ENCODE assay signal across 16 cellular contexts in genomic region chr1:95532335-95532734, GRCh38.
DNase-seq lines count a peak whose midpoint lies in the region; ATAC-seq, FAIRE-seq and TF ChIP-seq lines count a peak whose summit lies in the region.
"Had no signal": no experiment of that assay in that cellular context is flagged by ENCODE, and none has a peak within 500 bp of the region (broad histone marks: within the 10 kb centered on the region; RNA-seq: fewer than 3 reads in every experiment).

No MANE protein-coding gene starts in this region.

- TF ChIP-seq POLR2A in H1 (IDR thresholded peaks at IDR 0.05; ENCODE audit: control extremely low read depth in 1 of 2, low read depth in 2 of 2, low read length in 2 of 2), result no peak
- no peak for TF ChIP-seq POLR2A in prostate gland (IDR thresholded peaks at IDR 0.05)

- H3K4me3 ChIP-seq in H1 (ENCODE audit: extremely low read depth in 1 of 4, insufficient read depth in 2 of 4, low read depth in 3 of 4, low read length in 4 of 4) (no peak overlapping the region), kidney (ENCODE audit: low read length in 2 of 2) (no peak overlapping the region), prostate gland (no peak overlapping the region), HAP-1 (no peak overlapping the region)
- H3K4me3 ChIP-seq: SJSA1 had no signal

- ATAC-seq in GM18861 (IDR thresholded peaks at IDR 0.05; ENCODE audit: unreplicated experiment), result no peak

- no peaks in the 10 kb centered on the region for H3K79me1 ChIP-seq in H1 (ENCODE audit: low read depth, low read length)

- POLR2A ChIA-PET in H1 (lab: Charles Lee; ENCODE audit: partially characterized antibody), result no interaction called here

- H2BK5ac ChIP-seq in H1 (ENCODE audit: low read depth, low read length), result no peak overlapping the region

- H4K91ac ChIP-seq in H1 (replicated peaks; ENCODE audit: insufficient read length, low read length), result no peak overlapping the region

- H3K56ac ChIP-seq in H1 (replicated peaks; ENCODE audit: insufficient read length, low read depth, low read length), result no peak overlapping the region

- FAIRE-seq in H1 (lab: Jason Lieb, UNC), result peak; percentile 58
- FAIRE-seq in kidney (lab: Jason Lieb, UNC), result no peak
- FAIRE-seq: D721Med had no signal

- CTCF ChIA-PET in H1 (lab: Charles Lee; ENCODE audit: partially characterized antibody), result interaction anchor here (0.6 to 1.6 kb wide), 4 partner anchors 14 to 81 kb away, joined by 3 to 4 read pairs (median 4); no protein-coding TSS in a partner anchor

- no peak overlapping the region for H2BK120ac ChIP-seq in H1 (replicated peaks; ENCODE audit: low read depth, low read length)

- TF ChIP-seq CTCF in LNCAP (IDR thresholded peaks at IDR 0.05) (0 out of 2 replicates have a peak, but pooled peaks have one; percentile 9), H1 (IDR thresholded peaks at IDR 0.05; ENCODE audit: control extremely low read depth in 1 of 3, insufficient read depth in 1 of 3, low read depth in 1 of 3, low read length in 3 of 3) (peak; percentile 23 to 50 (median 29); a peak in 3 of 4 replicates), kidney (IDR thresholded peaks at IDR 0.05; ENCODE audit: borderline replicate concordance, extremely low read depth, insufficient read depth) (peak; percentile 4), prostate gland (IDR thresholded peaks at IDR 0.05) (no peak)

- TF ChIP-seq RAD21 in H1 (IDR thresholded peaks at IDR 0.05 in 1 of 2, conservative IDR thresholded peaks at IDR 0.05 in 1 of 2; ENCODE audit: low read depth in 2 of 2, low read length in 2 of 2), result peak; percentile 59 to 72

- H2AFZ ChIP-seq in H1 (ENCODE audit: low read length), result peak overlapping the region; percentile 36; the same call in 1 of the 2 replicates

- no peaks in the 10 kb centered on the region for H4K20me1 ChIP-seq in H1 (replicated peaks in 1 of 2; ENCODE audit: control insufficient read depth in 1 of 2, insufficient read depth in 2 of 2, low read length in 2 of 2)

- TF ChIP-seq EP300 in H1 (IDR thresholded peaks at IDR 0.05; ENCODE audit: borderline replicate concordance in 1 of 2, low read depth in 2 of 2, low read length in 2 of 2), result no peak

- H3K9me3 ChIP-seq in H1 (ENCODE audit: insufficient read depth in 2 of 2, low read depth in 1 of 2, low read length in 1 of 2) (no peaks in the 10 kb centered on the region), kidney (ENCODE audit: control insufficient read depth in 1 of 2, low read length in 2 of 2) (no peaks in the 10 kb centered on the region), prostate gland (no peaks in the 10 kb centered on the region), HAP-1 (no peaks in the 10 kb centered on the region)
- H3K9me3 ChIP-seq: SJSA1 had no signal

- no peak overlapping the region for H4K5ac ChIP-seq in H1 (ENCODE audit: insufficient read length, low read depth, low read length)

- H3K27me3 ChIP-seq in H1 (replicated peaks in 1 of 4; ENCODE audit: control insufficient read depth in 3 of 4, extremely low read depth in 1 of 4, insufficient read depth in 3 of 4, low read length in 3 of 4) (no peaks in the 10 kb centered on the region), prostate gland (replicated peaks; ENCODE audit: insufficient read depth) (no peaks in the 10 kb centered on the region), HAP-1 (ENCODE audit: low read depth) (no peaks in the 10 kb centered on the region)
- H3K27me3 ChIP-seq: SJSA1 had no signal

- H3K18ac ChIP-seq in H1 (ENCODE audit: extremely low read depth, low read length), result no peak overlapping the region

- H3K79me2 ChIP-seq in H1 (ENCODE audit: control insufficient read depth in 1 of 2, insufficient read depth in 2 of 2, low read length in 2 of 2), result no peaks in the 10 kb centered on the region

- H2BK20ac ChIP-seq in H1 (ENCODE audit: low read length), result no peak overlapping the region

- no peak overlapping the region for H3K9ac ChIP-seq in H1 (replicated peaks in 1 of 4; ENCODE audit: extremely low read depth in 1 of 4, low read depth in 3 of 4, low read length in 3 of 4)
- H3K9ac ChIP-seq in kidney (ENCODE audit: low read length in 2 of 2), result no peak overlapping the region

- no peak overlapping the region for H2BK15ac ChIP-seq in H1 (ENCODE audit: low read length)

- H2AK5ac ChIP-seq in H1 (ENCODE audit: low read depth, low read length), result no peak overlapping the region

- intact Hi-C loops in kidney (cut with DNase I), result no loop called here
- intact Hi-C loops in prostate gland (cut with DNase I), result no loop called here

- no peaks in the 10 kb centered on the region; the same call in 1 of the 2 replicates for H3K23me2 ChIP-seq in H1 (ENCODE audit: low read depth, low read length)

- H3K23ac ChIP-seq in H1 (ENCODE audit: insufficient read length), result no peak overlapping the region

- H3K4me1 ChIP-seq in H1 (replicated peaks in 1 of 4; ENCODE audit: control insufficient read depth in 3 of 4, insufficient read depth in 4 of 4, low read length in 3 of 4) (no peaks in the 10 kb centered on the region), kidney (ENCODE audit: control insufficient read depth in 1 of 2, insufficient read depth in 1 of 2, low read depth in 1 of 2, low read length in 2 of 2) (no peaks in the 10 kb centered on the region), prostate gland (replicated peaks) (no peaks in the 10 kb centered on the region), HAP-1 (no peaks in the 10 kb centered on the region)

- no peak overlapping the region for H3K4me2 ChIP-seq in H1 (ENCODE audit: insufficient read depth in 1 of 2, low read depth in 2 of 2, low read length in 2 of 2)

- DNase-seq in DMS53 (lab: John Stamatoyannopoulos, UW) (peak; percentile 34), DMS53 treated with DMSO at 0.1 percent for 48 hours (lab: John Stamatoyannopoulos, UW; ENCODE audit: unreplicated experiment) (no peak), H1 (ENCODE audit: low read depth in 1 of 2, low spot score in 2 of 2) (no peak), kidney (no peak), prostate gland (ENCODE audit: low spot score) (no peak), HAP-1 (ENCODE audit: low spot score in 2 of 2) (no peak)
- DNase-seq: CD4-positive, alpha-beta T cell; EL; NCI-H1105 treated with DMSO at 0.1 percent for 48 hours; NCI-H187; NCI-H2171 treated with DMSO at 0.1 percent for 48 hours; NCI-H510A treated with DMSO at 0.1 percent for 48 hours had no signal

- H3K14ac ChIP-seq in H1 (ENCODE audit: insufficient read length), result no peak overlapping the region

- WGBS in H1 (ENCODE audit: extremely low coverage in 1 of 2, insufficient coverage in 1 of 2, insufficient read length in 1 of 2, insufficient replicate concordance in 2 of 2, low coverage in 1 of 2, low lambda C conversion rate in 2 of 2, missing lambda C conversion rate in 1 of 2), 2 experiments, result 75% methylated on average over 1 of the region's 1 CpG; no CpG with 5 or more reads in 1 of the 2 experiments
- 11% methylated on average over 1 of the region's 1 CpG for WGBS in prostate gland

- H2BK12ac ChIP-seq in H1 (ENCODE audit: low read depth, low read length), result no peak overlapping the region

- H3K27ac ChIP-seq in H1 (ENCODE audit: low read depth, low read length) (no peak overlapping the region), kidney (ENCODE audit: low read depth in 2 of 2, low read length in 2 of 2) (no peak overlapping the region), prostate gland (no peak overlapping the region)
- H3K27ac ChIP-seq: SJSA1 had no signal

- in situ Hi-C loops in HAP-1 (cut with MboI; ENCODE audit: low sequenced_read_pairs), result no loop called here

- H3K36me3 ChIP-seq in H1 (ENCODE audit: control insufficient read depth in 2 of 4, insufficient read depth in 4 of 4, low read length in 3 of 4), result no peaks in the 10 kb centered on the region
- H3K36me3 ChIP-seq in kidney (ENCODE audit: control insufficient read depth in 1 of 2, insufficient read depth in 2 of 2, low read length in 2 of 2), result no peaks in the 10 kb centered on the region
- H3K36me3 ChIP-seq in prostate gland, result no peaks in the 10 kb centered on the region
- H3K36me3 ChIP-seq in HAP-1 (replicated peaks), result no peaks in the 10 kb centered on the region
- H3K36me3 ChIP-seq: SJSA1 had no signal

- H3K4ac ChIP-seq in H1 (replicated peaks; ENCODE audit: insufficient read length, low read depth, low read length), result no peak overlapping the region

- H4K8ac ChIP-seq in H1 (ENCODE audit: extremely low read depth, insufficient read depth, low read length), result no peak overlapping the region

TF ChIP-seq in H1, 55 proteins besides CTCF, POLR2A, EP300 and RAD21:
- TF ChIP-seq CHD2 (IDR thresholded peaks at IDR 0.05; ENCODE audit: low read length) (no peak), HDAC6 (IDR thresholded peaks at IDR 0.05; ENCODE audit: low read depth, low read length) (no peak), JUND (IDR thresholded peaks at IDR 0.05; ENCODE audit: low read length) (no peak), RXRA (IDR thresholded peaks at IDR 0.05; ENCODE audit: insufficient read depth, low read depth, low read length) (no peak), EGR1 (IDR thresholded peaks at IDR 0.05; ENCODE audit: borderline replicate concordance, low read depth, low read length) (no peak), HDAC2 (IDR thresholded peaks at IDR 0.05; ENCODE audit: borderline replicate concordance in 1 of 2, low read depth in 2 of 2, low read length in 2 of 2) (no peak), ATF3 (IDR thresholded peaks at IDR 0.05; ENCODE audit: insufficient read depth, low read depth, low read length) (no peak), EZH2 (IDR thresholded peaks at IDR 0.05; ENCODE audit: low read depth, low read length, severe bottlenecking) (no peak), ATF2 (IDR thresholded peaks at IDR 0.05; ENCODE audit: low read length) (no peak), RBBP5 (IDR thresholded peaks at IDR 0.05; ENCODE audit: borderline replicate concordance, low read depth, low read length) (no peak), SP2 (IDR thresholded peaks at IDR 0.05; ENCODE audit: low read length) (no peak), CBX5 (IDR thresholded peaks at IDR 0.05; ENCODE audit: low read depth, low read length) (no peak), GABPA (IDR thresholded peaks at IDR 0.05; ENCODE audit: borderline replicate concordance, insufficient read depth, low read length) (no peak)

Comparison
In these comparisons a context has a peak if more than half of its experiments do, and no peak if none do; other contexts are left out.
1. CTCF ChIP-seq: peak in LNCAP (single experiment), H1 (3 of 3) and kidney (single experiment); none in prostate gland (0 of 4).